In genomic region chr7:139870406-139870805, GRCh38 we compare ENCODE assay signal across 22 cellular contexts.
"Had no signal": no experiment of that assay in that cellular context is flagged by ENCODE, and none has a peak within 500 bp of the region (broad histone marks: within the 10 kb centered on the region; RNA-seq: fewer than 3 reads in every experiment).

No MANE protein-coding gene starts in this region.

- H3K36me3 ChIP-seq: right atrium auricular region, tibial nerve, vagina had no signal

- H3K4me1 Mint-ChIP-seq: activated B cell treated with CpG ODN at 0.5 μM for 24 hours; activated CD4-positive, alpha-beta T cell treated with anti-CD3 and anti-CD28 coated beads, Interleukin-2, amount 10 ng/mL, durations not matched to agents 7 days and 5 days; activated naive CD8-positive, alpha-beta T cell treated with anti-CD3 and anti-CD28 coated beads for 36 hours; brain had no signal

- H3K9me3 ChIP-seq: mucosa of descending colon, right atrium auricular region, tibial nerve, vagina had no signal

- H3K4me3 ChIP-seq: mucosa of descending colon, right atrium auricular region, tibial nerve, vagina had no signal

- H3K4me3 Mint-ChIP-seq: activated B cell treated with CpG ODN at 0.5 μM for 24 hours; activated CD4-positive, alpha-beta T cell treated with anti-CD3 and anti-CD28 coated beads, Interleukin-2, amount 10 ng/mL, durations not matched to agents 7 days and 5 days; activated naive CD8-positive, alpha-beta T cell treated with anti-CD3 and anti-CD28 coated beads for 36 hours; brain; dendritic cell treated with granulocyte-macrophage colony-stimulating factor and Interleukin-4, amounts not matched to agents 40 ng/mL and 50 ng/mL, for 4 days; effector memory CD8-positive, alpha-beta T cell; memory B cell; naive thymus-derived CD4-positive, alpha-beta T cell; T-helper 17 cell had no signal

- ATAC-seq: effector memory CD8-positive, alpha-beta T cell; left lobe of liver; mucosa of descending colon; naive thymus-derived CD4-positive, alpha-beta T cell; T-helper 17 cell had no signal

- H3K27me3 ChIP-seq: right atrium auricular region, tibial nerve, vagina had no signal

- DNase-seq: activated B cell treated with CpG ODN at 0.5 μM for 24 hours; activated CD4-positive, alpha-beta T cell treated with anti-CD3 and anti-CD28 coated beads, Interleukin-2, amount 10 ng/mL, durations not matched to agents 7 days and 5 days; activated naive CD8-positive, alpha-beta T cell treated with anti-CD3 and anti-CD28 coated beads for 36 hours; amygdala; cerebellar nuclear complex; effector memory CD8-positive, alpha-beta T cell; islet precursor cell; mucosa of descending colon; naive thymus-derived CD4-positive, alpha-beta T cell; nucleus accumbens; stimulated activated CD4-positive, alpha-beta T cell treated with anti-CD3 and anti-CD28 coated beads, Interleukin-15, amount 100 ng/mL, for 24 hours; stimulated activated CD4-positive, alpha-beta T cell treated with anti-CD3 and anti-CD28 coated beads, Interleukin-4, amount 100 ng/mL, for 1 hour; stimulated activated naive CD4-positive, alpha-beta T cell; substantia nigra; T-helper 17 cell had no signal

- H3K36me3 Mint-ChIP-seq: activated naive CD8-positive, alpha-beta T cell treated with anti-CD3 and anti-CD28 coated beads for 36 hours; brain; naive thymus-derived CD4-positive, alpha-beta T cell had no signal

- H3K27ac Mint-ChIP-seq: activated B cell treated with CpG ODN at 0.5 μM for 24 hours; activated CD4-positive, alpha-beta T cell treated with anti-CD3 and anti-CD28 coated beads, Interleukin-2, amount 10 ng/mL, durations not matched to agents 7 days and 5 days; activated naive CD8-positive, alpha-beta T cell treated with anti-CD3 and anti-CD28 coated beads for 36 hours; brain; effector memory CD8-positive, alpha-beta T cell; memory B cell; naive thymus-derived CD4-positive, alpha-beta T cell had no signal

- H3K9me3 Mint-ChIP-seq: activated B cell treated with CpG ODN at 0.5 μM for 24 hours; activated naive CD8-positive, alpha-beta T cell treated with anti-CD3 and anti-CD28 coated beads for 36 hours; effector memory CD8-positive, alpha-beta T cell; memory B cell had no signal

- H3K27me3 Mint-ChIP-seq: activated B cell treated with CpG ODN at 0.5 μM for 24 hours; activated CD4-positive, alpha-beta T cell treated with anti-CD3 and anti-CD28 coated beads, Interleukin-2, amount 10 ng/mL, durations not matched to agents 7 days and 5 days; dendritic cell treated with granulocyte-macrophage colony-stimulating factor and Interleukin-4, amounts not matched to agents 40 ng/mL and 50 ng/mL, for 4 days; naive thymus-derived CD4-positive, alpha-beta T cell; T-helper 17 cell had no signal

- H3K27ac ChIP-seq: right atrium auricular region, tibial nerve, vagina had no signal
